1 cellular context compared by ENCODE assay signal in the genomic region with DNA sequence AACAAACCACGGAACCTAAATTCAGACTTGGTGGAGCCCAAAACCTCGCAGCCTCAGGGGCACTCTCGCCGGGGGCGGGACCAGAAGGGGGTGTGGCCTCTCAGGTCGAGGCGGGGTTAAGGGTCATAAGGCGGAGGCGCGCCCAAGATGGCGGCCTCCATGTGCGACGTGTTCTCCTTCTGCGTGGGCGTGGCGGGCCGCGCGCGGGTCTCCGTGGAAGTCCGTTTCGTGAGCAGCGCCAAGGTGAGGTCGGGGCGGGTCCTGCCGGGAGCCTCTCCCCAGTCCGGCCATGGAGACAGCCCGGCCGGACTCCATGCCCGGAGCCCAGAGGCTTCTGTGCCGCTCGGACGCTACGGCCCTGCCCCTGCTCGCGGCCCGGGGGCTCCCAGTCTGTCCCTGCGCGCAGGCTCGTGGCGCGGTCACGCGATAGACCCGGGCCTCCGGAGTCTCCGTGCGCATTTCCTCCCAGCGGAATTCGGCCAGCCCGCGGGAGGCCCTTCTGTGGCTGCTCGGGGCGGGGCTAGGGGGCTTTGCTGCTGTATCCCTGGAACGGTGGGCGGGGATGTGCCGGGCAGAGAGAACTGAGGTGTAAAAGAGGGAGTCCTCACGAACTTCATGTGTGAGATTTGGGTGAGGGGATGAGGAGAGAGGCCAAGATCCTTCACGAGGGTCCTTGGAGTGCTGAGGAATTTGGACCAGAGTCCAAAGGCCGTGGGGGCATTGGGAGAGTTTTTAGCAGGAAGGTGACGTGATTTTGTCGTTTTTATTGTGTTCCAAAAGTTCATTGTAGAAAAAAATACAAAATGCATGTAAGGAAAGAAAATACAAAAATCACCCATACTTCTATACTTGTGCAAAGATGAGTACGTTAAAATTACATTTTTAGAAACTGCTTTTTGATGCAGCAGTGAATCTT.
TF ChIP-seq lines count a peak whose summit lies in the region.

SMYD5 (plus strand) TSS at position 126 of the 916 bp plus-strand sequence; CDS start at position 148, 22 bp downstream.

TF ChIP-seq in K562, 482 proteins besides CTCF, POLR2A, EP300 and RAD21 (continued from another document and continues in another):
- TF ChIP-seq GTF3C2 (IDR thresholded peaks at IDR 0.05; ENCODE audit: borderline replicate concordance, extremely low read depth, insufficient read length) = no peak
- no peak for TF ChIP-seq HIVEP1 (CRISPR knock-in tag; IDR thresholded peaks at IDR 0.05)
- TF ChIP-seq CBFB (CRISPR knock-in tag; IDR thresholded peaks at IDR 0.05) = 0 out of 2 replicates have a peak, but pooled peaks have one; percentile 15
- TF ChIP-seq CC2D1A (IDR thresholded peaks at IDR 0.05) = no peak
- no peak for TF ChIP-seq HMGN3 (IDR thresholded peaks at IDR 0.05; ENCODE audit: borderline replicate concordance, extremely low read depth, insufficient read length, low read depth, low read length)
- TF ChIP-seq ZBTB5 (IDR thresholded peaks at IDR 0.05) = no peak
- no peak for TF ChIP-seq SMAD3 (CRISPR knock-in tag; conservative IDR thresholded peaks at IDR 0.05)
- TF ChIP-seq MIER1 (IDR thresholded peaks at IDR 0.05; ENCODE audit: low read depth) = no peak
- no peak for TF ChIP-seq ZNF3 (CRISPR knock-in tag; IDR thresholded peaks at IDR 0.05)
- peak; percentile 53 for TF ChIP-seq RB1 (IDR thresholded peaks at IDR 0.05; ENCODE audit: low read depth)
- TF ChIP-seq, protein P1, sequence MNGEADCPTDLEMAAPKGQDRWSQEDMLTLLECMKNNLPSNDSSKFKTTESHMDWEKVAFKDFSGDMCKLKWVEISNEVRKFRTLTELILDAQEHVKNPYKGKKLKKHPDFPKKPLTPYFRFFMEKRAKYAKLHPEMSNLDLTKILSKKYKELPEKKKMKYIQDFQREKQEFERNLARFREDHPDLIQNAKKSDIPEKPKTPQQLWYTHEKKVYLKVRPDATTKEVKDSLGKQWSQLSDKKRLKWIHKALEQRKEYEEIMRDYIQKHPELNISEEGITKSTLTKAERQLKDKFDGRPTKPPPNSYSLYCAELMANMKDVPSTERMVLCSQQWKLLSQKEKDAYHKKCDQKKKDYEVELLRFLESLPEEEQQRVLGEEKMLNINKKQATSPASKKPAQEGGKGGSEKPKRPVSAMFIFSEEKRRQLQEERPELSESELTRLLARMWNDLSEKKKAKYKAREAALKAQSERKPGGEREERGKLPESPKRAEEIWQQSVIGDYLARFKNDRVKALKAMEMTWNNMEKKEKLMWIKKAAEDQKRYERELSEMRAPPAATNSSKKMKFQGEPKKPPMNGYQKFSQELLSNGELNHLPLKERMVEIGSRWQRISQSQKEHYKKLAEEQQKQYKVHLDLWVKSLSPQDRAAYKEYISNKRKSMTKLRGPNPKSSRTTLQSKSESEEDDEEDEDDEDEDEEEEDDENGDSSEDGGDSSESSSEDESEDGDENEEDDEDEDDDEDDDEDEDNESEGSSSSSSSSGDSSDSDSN (IDR thresholded peaks at IDR 0.05; ENCODE audit: borderline replicate concordance in 1 of 2, low read depth in 2 of 2, low read length in 2 of 2) = no peak
- peak; percentile 88 for TF ChIP-seq CHD2 (IDR thresholded peaks at IDR 0.05; ENCODE audit: low read depth, low read length)
- no peak for TF ChIP-seq SPI1 (IDR thresholded peaks at IDR 0.05; ENCODE audit: borderline replicate concordance, low read depth, low read length)
- peak; percentile 76 for TF ChIP-seq HCFC1 (IDR thresholded peaks at IDR 0.05; ENCODE audit: low read depth, low read length)
- TF ChIP-seq JUND (IDR thresholded peaks at IDR 0.05; ENCODE audit: borderline replicate concordance, low read depth, low read length) = no peak
- no peak for TF ChIP-seq JUND (tag; IDR thresholded peaks at IDR 0.05; ENCODE audit: borderline replicate concordance, low read depth, low read length)
- no peak for TF ChIP-seq ZNF696 (CRISPR knock-in tag; conservative IDR thresholded peaks at IDR 0.05)
- TF ChIP-seq FOXP4 (CRISPR knock-in tag; IDR thresholded peaks at IDR 0.05; ENCODE audit: borderline replicate concordance) = no peak
- no peak for TF ChIP-seq ZNF133 (CRISPR knock-in tag; IDR thresholded peaks at IDR 0.05)
- TF ChIP-seq TGIF2 (CRISPR knock-in tag; IDR thresholded peaks at IDR 0.05) = no peak; the same call in 1 of the 2 replicates
- TF ChIP-seq MAZ (CRISPR knock-in tag; conservative IDR thresholded peaks at IDR 0.05 in 1 of 2, IDR thresholded peaks at IDR 0.05 in 1 of 2) = peak in 1 of 2 experiments; percentile 65; a peak in 3 of 4 replicates
- peak; percentile 88 for TF ChIP-seq PHF20 (IDR thresholded peaks at IDR 0.05; ENCODE audit: partially characterized antibody)
- TF ChIP-seq MNT (conservative IDR thresholded peaks at IDR 0.05) = peak; percentile 94 to 98
- no peak for TF ChIP-seq ZNF280B (CRISPR knock-in tag; IDR thresholded peaks at IDR 0.05)
- TF ChIP-seq BDP1 (IDR thresholded peaks at IDR 0.05; ENCODE audit: insufficient read depth, insufficient read length) = no peak
- no peak for TF ChIP-seq POLR3A (IDR thresholded peaks at IDR 0.05; ENCODE audit: borderline replicate concordance, extremely low read depth, insufficient read depth, insufficient read length)
- TF ChIP-seq MTF1 (CRISPR knock-in tag; IDR thresholded peaks at IDR 0.05; ENCODE audit: borderline replicate concordance) = no peak
- TF ChIP-seq KDM5B (IDR thresholded peaks at IDR 0.05; ENCODE audit: insufficient replicate concordance, low read depth, low read length) = peak; percentile 76
- TF ChIP-seq, protein P2, sequence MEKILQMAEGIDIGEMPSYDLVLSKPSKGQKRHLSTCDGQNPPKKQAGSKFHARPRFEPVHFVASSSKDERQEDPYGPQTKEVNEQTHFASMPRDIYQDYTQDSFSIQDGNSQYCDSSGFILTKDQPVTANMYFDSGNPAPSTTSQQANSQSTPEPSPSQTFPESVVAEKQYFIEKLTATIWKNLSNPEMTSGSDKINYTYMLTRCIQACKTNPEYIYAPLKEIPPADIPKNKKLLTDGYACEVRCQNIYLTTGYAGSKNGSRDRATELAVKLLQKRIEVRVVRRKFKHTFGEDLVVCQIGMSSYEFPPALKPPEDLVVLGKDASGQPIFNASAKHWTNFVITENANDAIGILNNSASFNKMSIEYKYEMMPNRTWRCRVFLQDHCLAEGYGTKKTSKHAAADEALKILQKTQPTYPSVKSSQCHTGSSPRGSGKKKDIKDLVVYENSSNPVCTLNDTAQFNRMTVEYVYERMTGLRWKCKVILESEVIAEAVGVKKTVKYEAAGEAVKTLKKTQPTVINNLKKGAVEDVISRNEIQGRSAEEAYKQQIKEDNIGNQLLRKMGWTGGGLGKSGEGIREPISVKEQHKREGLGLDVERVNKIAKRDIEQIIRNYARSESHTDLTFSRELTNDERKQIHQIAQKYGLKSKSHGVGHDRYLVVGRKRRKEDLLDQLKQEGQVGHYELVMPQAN (IDR thresholded peaks at IDR 0.05; ENCODE audit: borderline replicate concordance) = peak; percentile 100
- no peak for TF ChIP-seq ZNF707 (CRISPR knock-in tag; conservative IDR thresholded peaks at IDR 0.05)
- no peak for TF ChIP-seq ZC3H4 (CRISPR knock-in tag; IDR thresholded peaks at IDR 0.05; ENCODE audit: borderline replicate concordance)
- TF ChIP-seq, protein P3, sequence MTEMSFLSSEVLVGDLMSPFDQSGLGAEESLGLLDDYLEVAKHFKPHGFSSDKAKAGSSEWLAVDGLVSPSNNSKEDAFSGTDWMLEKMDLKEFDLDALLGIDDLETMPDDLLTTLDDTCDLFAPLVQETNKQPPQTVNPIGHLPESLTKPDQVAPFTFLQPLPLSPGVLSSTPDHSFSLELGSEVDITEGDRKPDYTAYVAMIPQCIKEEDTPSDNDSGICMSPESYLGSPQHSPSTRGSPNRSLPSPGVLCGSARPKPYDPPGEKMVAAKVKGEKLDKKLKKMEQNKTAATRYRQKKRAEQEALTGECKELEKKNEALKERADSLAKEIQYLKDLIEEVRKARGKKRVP (CRISPR knock-in tag; IDR thresholded peaks at IDR 0.05) = no peak
